Comparison of ENCODE assay signal across 1 cellular context in the genomic region with DNA sequence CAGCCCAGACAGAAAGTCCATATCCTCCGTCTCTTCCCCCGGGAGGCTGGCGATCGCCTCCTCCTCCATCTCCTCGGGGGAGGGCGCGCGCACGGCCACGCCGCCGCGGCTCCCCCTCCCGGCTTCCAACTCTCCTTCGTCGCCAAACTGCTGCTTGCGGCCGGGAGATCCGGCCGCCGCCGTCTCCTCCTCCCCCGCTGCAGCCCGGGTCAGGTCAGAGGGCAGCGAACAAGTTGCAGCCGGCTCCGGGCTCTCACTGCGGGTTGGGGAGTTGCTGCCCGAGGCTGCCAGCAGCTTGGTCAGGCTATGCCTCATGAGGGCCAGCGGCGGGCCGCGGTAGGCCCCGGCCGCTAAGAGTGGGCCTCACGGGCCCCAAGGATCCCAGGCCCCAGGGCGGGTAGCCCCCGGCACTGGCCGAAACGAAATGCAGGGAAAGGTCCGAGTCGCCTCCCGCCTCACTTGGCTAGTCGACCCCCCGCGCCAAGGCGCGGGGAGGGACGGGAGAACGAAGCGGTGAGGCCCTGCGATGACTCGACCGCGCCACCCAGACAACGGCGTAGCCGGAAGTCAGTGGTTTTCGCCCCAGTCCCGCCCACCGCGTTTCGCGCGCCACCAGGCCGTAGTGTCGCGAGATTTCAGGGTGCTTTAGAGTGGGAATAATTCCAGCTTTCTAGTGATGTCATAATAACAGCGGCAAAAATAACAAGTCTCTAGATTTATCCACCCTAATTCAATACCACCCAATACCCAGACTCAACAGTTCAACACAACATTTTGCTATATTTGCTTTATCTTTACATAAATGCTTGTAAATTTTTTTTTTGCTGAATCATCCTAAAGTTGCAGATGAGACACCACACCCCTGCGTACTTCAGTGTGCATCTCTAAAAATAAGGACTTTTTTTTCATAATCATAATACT.
TF ChIP-seq lines count a peak whose summit lies in the region.

A gene with protein sequence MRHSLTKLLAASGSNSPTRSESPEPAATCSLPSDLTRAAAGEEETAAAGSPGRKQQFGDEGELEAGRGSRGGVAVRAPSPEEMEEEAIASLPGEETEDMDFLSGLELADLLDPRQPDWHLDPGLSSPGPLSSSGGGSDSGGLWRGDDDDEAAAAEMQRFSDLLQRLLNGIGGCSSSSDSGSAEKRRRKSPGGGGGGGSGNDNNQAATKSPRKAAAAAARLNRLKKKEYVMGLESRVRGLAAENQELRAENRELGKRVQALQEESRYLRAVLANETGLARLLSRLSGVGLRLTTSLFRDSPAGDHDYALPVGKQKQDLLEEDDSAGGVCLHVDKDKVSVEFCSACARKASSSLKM (minus strand): TSS at position 569 of the 921 bp plus-strand sequence. CDS start 254 bp downstream, at position 315.

TF ChIP-seq in K562, 482 proteins besides CTCF, POLR2A, EP300 and RAD21 (continued from another document and continues in another):
- TF ChIP-seq NR4A1 (CRISPR knock-in tag; IDR thresholded peaks at IDR 0.05) (no peak), NR4A1 (tag; IDR thresholded peaks at IDR 0.05) (no peak), NFYB (IDR thresholded peaks at IDR 0.05; ENCODE audit: extremely low read depth, insufficient read length) (no peak), ERF (CRISPR knock-in tag; IDR thresholded peaks at IDR 0.05) (no peak), MED1 (CRISPR knock-in tag; IDR thresholded peaks at IDR 0.05; ENCODE audit: borderline replicate concordance) (no peak), NFE2L1 (tag; IDR thresholded peaks at IDR 0.05; ENCODE audit: borderline replicate concordance, low read depth) (peak; percentile 96), ZNF707 (CRISPR knock-in tag; conservative IDR thresholded peaks at IDR 0.05) (no peak), SMAD2 (IDR thresholded peaks at IDR 0.05; ENCODE audit: low read depth, low read length) (no peak), KAT8 (IDR thresholded peaks at IDR 0.05; ENCODE audit: low read depth) (no peak), TBP (optimal IDR thresholded peaks at IDR 0.05; ENCODE audit: low read depth, low read length) (peak; percentile 81), MTA3 (IDR thresholded peaks at IDR 0.05; ENCODE audit: borderline replicate concordance) (peak; percentile 22; the same call in 1 of the 2 replicates), MTA1 (IDR thresholded peaks at IDR 0.05; ENCODE audit: borderline replicate concordance) (peak; percentile 34; the same call in 1 of the 2 replicates), NCOR1 (IDR thresholded peaks at IDR 0.05) (peak; percentile 53), TCFL5 (CRISPR knock-in tag; conservative IDR thresholded peaks at IDR 0.05) (no peak), CBX3 (IDR thresholded peaks at IDR 0.05; ENCODE audit: borderline replicate concordance in 1 of 2, low read length in 2 of 2) (peak in 1 of 2 experiments; percentile 9; a peak in 1 of 3 replicates), POLR2G (IDR thresholded peaks at IDR 0.05; ENCODE audit: low read depth, low read length) (peak; percentile 95), ETV5 (CRISPR knock-in tag; IDR thresholded peaks at IDR 0.05; ENCODE audit: low read depth) (peak; percentile 88), SRSF1 (IDR thresholded peaks at IDR 0.05; ENCODE audit: low read depth, low read length) (no peak), CBFA2T3 (IDR thresholded peaks at IDR 0.05) (peak; percentile 44; the same call in 1 of the 2 replicates)
- TF ChIP-seq, protein P1, sequence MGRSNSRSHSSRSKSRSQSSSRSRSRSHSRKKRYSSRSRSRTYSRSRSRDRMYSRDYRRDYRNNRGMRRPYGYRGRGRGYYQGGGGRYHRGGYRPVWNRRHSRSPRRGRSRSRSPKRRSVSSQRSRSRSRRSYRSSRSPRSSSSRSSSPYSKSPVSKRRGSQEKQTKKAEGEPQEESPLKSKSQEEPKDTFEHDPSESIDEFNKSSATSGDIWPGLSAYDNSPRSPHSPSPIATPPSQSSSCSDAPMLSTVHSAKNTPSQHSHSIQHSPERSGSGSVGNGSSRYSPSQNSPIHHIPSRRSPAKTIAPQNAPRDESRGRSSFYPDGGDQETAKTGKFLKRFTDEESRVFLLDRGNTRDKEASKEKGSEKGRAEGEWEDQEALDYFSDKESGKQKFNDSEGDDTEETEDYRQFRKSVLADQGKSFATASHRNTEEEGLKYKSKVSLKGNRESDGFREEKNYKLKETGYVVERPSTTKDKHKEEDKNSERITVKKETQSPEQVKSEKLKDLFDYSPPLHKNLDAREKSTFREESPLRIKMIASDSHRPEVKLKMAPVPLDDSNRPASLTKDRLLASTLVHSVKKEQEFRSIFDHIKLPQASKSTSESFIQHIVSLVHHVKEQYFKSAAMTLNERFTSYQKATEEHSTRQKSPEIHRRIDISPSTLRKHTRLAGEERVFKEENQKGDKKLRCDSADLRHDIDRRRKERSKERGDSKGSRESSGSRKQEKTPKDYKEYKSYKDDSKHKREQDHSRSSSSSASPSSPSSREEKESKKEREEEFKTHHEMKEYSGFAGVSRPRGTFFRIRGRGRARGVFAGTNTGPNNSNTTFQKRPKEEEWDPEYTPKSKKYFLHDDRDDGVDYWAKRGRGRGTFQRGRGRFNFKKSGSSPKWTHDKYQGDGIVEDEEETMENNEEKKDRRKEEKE (IDR thresholded peaks at IDR 0.05; ENCODE audit: borderline replicate concordance in 1 of 2, control insufficient read depth in 1 of 2, low read depth in 2 of 2, low read length in 1 of 2), result peak in 1 of 2 experiments; percentile 12; a peak in 1 of 4 replicates
- TF ChIP-seq, protein P2, sequence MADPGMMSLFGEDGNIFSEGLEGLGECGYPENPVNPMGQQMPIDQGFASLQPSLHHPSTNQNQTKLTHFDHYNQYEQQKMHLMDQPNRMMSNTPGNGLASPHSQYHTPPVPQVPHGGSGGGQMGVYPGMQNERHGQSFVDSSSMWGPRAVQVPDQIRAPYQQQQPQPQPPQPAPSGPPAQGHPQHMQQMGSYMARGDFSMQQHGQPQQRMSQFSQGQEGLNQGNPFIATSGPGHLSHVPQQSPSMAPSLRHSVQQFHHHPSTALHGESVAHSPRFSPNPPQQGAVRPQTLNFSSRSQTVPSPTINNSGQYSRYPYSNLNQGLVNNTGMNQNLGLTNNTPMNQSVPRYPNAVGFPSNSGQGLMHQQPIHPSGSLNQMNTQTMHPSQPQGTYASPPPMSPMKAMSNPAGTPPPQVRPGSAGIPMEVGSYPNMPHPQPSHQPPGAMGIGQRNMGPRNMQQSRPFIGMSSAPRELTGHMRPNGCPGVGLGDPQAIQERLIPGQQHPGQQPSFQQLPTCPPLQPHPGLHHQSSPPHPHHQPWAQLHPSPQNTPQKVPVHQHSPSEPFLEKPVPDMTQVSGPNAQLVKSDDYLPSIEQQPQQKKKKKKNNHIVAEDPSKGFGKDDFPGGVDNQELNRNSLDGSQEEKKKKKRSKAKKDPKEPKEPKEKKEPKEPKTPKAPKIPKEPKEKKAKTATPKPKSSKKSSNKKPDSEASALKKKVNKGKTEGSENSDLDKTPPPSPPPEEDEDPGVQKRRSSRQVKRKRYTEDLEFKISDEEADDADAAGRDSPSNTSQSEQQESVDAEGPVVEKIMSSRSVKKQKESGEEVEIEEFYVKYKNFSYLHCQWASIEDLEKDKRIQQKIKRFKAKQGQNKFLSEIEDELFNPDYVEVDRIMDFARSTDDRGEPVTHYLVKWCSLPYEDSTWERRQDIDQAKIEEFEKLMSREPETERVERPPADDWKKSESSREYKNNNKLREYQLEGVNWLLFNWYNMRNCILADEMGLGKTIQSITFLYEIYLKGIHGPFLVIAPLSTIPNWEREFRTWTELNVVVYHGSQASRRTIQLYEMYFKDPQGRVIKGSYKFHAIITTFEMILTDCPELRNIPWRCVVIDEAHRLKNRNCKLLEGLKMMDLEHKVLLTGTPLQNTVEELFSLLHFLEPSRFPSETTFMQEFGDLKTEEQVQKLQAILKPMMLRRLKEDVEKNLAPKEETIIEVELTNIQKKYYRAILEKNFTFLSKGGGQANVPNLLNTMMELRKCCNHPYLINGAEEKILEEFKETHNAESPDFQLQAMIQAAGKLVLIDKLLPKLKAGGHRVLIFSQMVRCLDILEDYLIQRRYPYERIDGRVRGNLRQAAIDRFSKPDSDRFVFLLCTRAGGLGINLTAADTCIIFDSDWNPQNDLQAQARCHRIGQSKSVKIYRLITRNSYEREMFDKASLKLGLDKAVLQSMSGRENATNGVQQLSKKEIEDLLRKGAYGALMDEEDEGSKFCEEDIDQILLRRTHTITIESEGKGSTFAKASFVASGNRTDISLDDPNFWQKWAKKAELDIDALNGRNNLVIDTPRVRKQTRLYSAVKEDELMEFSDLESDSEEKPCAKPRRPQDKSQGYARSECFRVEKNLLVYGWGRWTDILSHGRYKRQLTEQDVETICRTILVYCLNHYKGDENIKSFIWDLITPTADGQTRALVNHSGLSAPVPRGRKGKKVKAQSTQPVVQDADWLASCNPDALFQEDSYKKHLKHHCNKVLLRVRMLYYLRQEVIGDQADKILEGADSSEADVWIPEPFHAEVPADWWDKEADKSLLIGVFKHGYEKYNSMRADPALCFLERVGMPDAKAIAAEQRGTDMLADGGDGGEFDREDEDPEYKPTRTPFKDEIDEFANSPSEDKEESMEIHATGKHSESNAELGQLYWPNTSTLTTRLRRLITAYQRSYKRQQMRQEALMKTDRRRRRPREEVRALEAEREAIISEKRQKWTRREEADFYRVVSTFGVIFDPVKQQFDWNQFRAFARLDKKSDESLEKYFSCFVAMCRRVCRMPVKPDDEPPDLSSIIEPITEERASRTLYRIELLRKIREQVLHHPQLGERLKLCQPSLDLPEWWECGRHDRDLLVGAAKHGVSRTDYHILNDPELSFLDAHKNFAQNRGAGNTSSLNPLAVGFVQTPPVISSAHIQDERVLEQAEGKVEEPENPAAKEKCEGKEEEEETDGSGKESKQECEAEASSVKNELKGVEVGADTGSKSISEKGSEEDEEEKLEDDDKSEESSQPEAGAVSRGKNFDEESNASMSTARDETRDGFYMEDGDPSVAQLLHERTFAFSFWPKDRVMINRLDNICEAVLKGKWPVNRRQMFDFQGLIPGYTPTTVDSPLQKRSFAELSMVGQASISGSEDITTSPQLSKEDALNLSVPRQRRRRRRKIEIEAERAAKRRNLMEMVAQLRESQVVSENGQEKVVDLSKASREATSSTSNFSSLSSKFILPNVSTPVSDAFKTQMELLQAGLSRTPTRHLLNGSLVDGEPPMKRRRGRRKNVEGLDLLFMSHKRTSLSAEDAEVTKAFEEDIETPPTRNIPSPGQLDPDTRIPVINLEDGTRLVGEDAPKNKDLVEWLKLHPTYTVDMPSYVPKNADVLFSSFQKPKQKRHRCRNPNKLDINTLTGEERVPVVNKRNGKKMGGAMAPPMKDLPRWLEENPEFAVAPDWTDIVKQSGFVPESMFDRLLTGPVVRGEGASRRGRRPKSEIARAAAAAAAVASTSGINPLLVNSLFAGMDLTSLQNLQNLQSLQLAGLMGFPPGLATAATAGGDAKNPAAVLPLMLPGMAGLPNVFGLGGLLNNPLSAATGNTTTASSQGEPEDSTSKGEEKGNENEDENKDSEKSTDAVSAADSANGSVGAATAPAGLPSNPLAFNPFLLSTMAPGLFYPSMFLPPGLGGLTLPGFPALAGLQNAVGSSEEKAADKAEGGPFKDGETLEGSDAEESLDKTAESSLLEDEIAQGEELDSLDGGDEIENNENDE (IDR thresholded peaks at IDR 0.05; ENCODE audit: low read depth, low read length), result no peak
- TF ChIP-seq, protein P3, sequence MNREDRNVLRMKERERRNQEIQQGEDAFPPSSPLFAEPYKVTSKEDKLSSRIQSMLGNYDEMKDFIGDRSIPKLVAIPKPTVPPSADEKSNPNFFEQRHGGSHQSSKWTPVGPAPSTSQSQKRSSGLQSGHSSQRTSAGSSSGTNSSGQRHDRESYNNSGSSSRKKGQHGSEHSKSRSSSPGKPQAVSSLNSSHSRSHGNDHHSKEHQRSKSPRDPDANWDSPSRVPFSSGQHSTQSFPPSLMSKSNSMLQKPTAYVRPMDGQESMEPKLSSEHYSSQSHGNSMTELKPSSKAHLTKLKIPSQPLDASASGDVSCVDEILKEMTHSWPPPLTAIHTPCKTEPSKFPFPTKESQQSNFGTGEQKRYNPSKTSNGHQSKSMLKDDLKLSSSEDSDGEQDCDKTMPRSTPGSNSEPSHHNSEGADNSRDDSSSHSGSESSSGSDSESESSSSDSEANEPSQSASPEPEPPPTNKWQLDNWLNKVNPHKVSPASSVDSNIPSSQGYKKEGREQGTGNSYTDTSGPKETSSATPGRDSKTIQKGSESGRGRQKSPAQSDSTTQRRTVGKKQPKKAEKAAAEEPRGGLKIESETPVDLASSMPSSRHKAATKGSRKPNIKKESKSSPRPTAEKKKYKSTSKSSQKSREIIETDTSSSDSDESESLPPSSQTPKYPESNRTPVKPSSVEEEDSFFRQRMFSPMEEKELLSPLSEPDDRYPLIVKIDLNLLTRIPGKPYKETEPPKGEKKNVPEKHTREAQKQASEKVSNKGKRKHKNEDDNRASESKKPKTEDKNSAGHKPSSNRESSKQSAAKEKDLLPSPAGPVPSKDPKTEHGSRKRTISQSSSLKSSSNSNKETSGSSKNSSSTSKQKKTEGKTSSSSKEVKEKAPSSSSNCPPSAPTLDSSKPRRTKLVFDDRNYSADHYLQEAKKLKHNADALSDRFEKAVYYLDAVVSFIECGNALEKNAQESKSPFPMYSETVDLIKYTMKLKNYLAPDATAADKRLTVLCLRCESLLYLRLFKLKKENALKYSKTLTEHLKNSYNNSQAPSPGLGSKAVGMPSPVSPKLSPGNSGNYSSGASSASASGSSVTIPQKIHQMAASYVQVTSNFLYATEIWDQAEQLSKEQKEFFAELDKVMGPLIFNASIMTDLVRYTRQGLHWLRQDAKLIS (CRISPR knock-in tag; IDR thresholded peaks at IDR 0.05), result peak; percentile 62; the same call in 1 of the 2 replicates
- TF ChIP-seq, protein P4, sequence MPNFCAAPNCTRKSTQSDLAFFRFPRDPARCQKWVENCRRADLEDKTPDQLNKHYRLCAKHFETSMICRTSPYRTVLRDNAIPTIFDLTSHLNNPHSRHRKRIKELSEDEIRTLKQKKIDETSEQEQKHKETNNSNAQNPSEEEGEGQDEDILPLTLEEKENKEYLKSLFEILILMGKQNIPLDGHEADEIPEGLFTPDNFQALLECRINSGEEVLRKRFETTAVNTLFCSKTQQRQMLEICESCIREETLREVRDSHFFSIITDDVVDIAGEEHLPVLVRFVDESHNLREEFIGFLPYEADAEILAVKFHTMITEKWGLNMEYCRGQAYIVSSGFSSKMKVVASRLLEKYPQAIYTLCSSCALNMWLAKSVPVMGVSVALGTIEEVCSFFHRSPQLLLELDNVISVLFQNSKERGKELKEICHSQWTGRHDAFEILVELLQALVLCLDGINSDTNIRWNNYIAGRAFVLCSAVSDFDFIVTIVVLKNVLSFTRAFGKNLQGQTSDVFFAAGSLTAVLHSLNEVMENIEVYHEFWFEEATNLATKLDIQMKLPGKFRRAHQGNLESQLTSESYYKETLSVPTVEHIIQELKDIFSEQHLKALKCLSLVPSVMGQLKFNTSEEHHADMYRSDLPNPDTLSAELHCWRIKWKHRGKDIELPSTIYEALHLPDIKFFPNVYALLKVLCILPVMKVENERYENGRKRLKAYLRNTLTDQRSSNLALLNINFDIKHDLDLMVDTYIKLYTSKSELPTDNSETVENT (CRISPR knock-in tag; IDR thresholded peaks at IDR 0.05), result peak; percentile 89
- TF ChIP-seq, protein P5, sequence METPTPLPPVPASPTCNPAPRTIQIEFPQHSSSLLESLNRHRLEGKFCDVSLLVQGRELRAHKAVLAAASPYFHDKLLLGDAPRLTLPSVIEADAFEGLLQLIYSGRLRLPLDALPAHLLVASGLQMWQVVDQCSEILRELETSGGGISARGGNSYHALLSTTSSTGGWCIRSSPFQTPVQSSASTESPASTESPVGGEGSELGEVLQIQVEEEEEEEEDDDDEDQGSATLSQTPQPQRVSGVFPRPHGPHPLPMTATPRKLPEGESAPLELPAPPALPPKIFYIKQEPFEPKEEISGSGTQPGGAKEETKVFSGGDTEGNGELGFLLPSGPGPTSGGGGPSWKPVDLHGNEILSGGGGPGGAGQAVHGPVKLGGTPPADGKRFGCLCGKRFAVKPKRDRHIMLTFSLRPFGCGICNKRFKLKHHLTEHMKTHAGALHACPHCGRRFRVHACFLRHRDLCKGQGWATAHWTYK (CRISPR knock-in tag; IDR thresholded peaks at IDR 0.05), result no peak
